Comparison of ENCODE assay signal across 8 cellular contexts in genomic region chr6:116280161-116280959, GRCh38. TPM values are rescaled to one million over a fixed set of nuclear protein-coding genes. Genes with fewer than 3 reads are reported as not detected.
A peak's percentile ranks its signal among the peaks of the same experiment; 100 is the strongest.
DNase-seq lines count a peak whose midpoint lies in the region; ATAC-seq and TF ChIP-seq lines count a peak whose summit lies in the region.

No MANE protein-coding gene starts in this region.

- peak overlapping the region; percentile 96 to 99 for H3K4me3 Mint-ChIP-seq in H9

- peak overlapping the region; percentile 40 for H2BK120ac ChIP-seq in H9 (ENCODE audit: low read depth, low read length, poor library complexity, severe bottlenecking)

- peak overlapping the region; percentile 80 for H3K18ac ChIP-seq in H9 (ENCODE audit: insufficient read length, low read depth, low read length)

- no peak for ATAC-seq in GM21528 (IDR thresholded peaks at IDR 0.05; ENCODE audit: low FRiP score, unreplicated experiment)

- no peaks in the 10 kb centered on the region; the same call in 1 of the 2 replicates for H3K27me3 Mint-ChIP-seq in H9 (ENCODE audit: low read depth)

- CTCF ChIA-PET in OCI-LY7 (lab: Charles Lee; ENCODE audit: unreplicated experiment) = no interaction called here

- H3K4me2 ChIP-seq in H9 (ENCODE audit: insufficient read depth, insufficient read length, low read length) (peak overlapping the region; percentile 87), OCI-LY7 (ENCODE audit: low read length) (peak overlapping the region; percentile 92)

- H3K9me3 Mint-ChIP-seq in H9 = no peaks in the 10 kb centered on the region

- DNase-seq in H9 (no peak), OCI-LY7 (ENCODE audit: low spot score) (peak; percentile 37), choroid plexus epithelial cell (ENCODE audit: low read depth) (peak; percentile 45), cerebellar nuclear complex (lab: John Stamatoyannopoulos, UW) (no peak), GM13976 (ENCODE audit: low spot score) (no peak)
- no peak for DNase-seq in effector CD4-positive, alpha-beta T cell

- no peak overlapping the region for H2BK15ac ChIP-seq in H9 (ENCODE audit: low read depth, low read length)

- intact Hi-C loops in OCI-LY7 (cut with micrococcal nuclease; ENCODE audit: unreplicated experiment) = loop anchor here (2.0 to 5.0 kb wide), 3 partner anchors 124 to 290 kb away; partner anchors contain the start of genes CALHM6 and RWDD1

- POLR2A ChIA-PET in OCI-LY7 (lab: Charles Lee) = interaction anchor here (0.7 to 3.4 kb wide), 12 partner anchors 8 to 292 kb away, joined by 3 to 16 read pairs (median 5); partner anchors contain the start of genes RWDD1 and TSPYL4

- H3K4me3 ChIP-seq in OCI-LY7 (ENCODE audit: low read depth, low read length, poor library complexity, severe bottlenecking) (peak overlapping the region; percentile 86), choroid plexus epithelial cell (ENCODE audit: low read depth, low read length) (peak overlapping the region; percentile 92), mucosa of stomach (ENCODE audit: low read length) (peak overlapping the region; percentile 77)

- H3K9me3 ChIP-seq in H9 (ENCODE audit: control insufficient read depth, low read depth, low read length) (no peaks in the 10 kb centered on the region), OCI-LY7 (ENCODE audit: low read length) (no peaks in the 10 kb centered on the region), mucosa of stomach (ENCODE audit: control insufficient read depth, low read length) (no peaks in the 10 kb centered on the region)

- H3K23ac ChIP-seq in H9 (ENCODE audit: insufficient read length, low read depth, low read length) = no peak overlapping the region

- peak overlapping the region; percentile 26 for H4K91ac ChIP-seq in H9 (ENCODE audit: insufficient read length, low read depth, low read length)

- H2BK12ac ChIP-seq in H9 (ENCODE audit: insufficient read length, low read depth, low read length) = no peak overlapping the region

- H3K9me2 ChIP-seq in OCI-LY7 (ENCODE audit: insufficient read depth, low read length) = no peaks in the 10 kb centered on the region

- H3K4me1 Mint-ChIP-seq in H9 = peaks cover 39 to 44% of the 10 kb centered on the region in 2 experiments

- no peak overlapping the region for H4K5ac ChIP-seq in H9 (ENCODE audit: insufficient read length, low read depth, low read length)

- no peak overlapping the region for H3K56ac ChIP-seq in H9 (ENCODE audit: insufficient read length, low read depth, low read length)

- no CpG with 5 or more reads among the region's 8 CpGs for WGBS in H9 (ENCODE audit: extremely low coverage, insufficient read length, low lambda C conversion rate)

- peaks cover 6 to 25% (median 23%) of the 10 kb centered on the region in 3 experiments; a peak in 6 of 7 replicates for H3K36me3 Mint-ChIP-seq in H9 (ENCODE audit: insufficient read depth in 1 of 3, low read depth in 3 of 3)

- TF ChIP-seq CTCF in H9 (conservative IDR thresholded peaks at IDR 0.05) (no peak), OCI-LY7 (conservative IDR thresholded peaks at IDR 0.05; ENCODE audit: low read length) (no peak), choroid plexus epithelial cell (conservative IDR thresholded peaks at IDR 0.05; ENCODE audit: low read depth, low read length) (no peak), GM13976 (IDR thresholded peaks at IDR 0.05; ENCODE audit: borderline replicate concordance, control extremely low read depth, extremely low read depth, insufficient read depth, missing control alignments) (no peak)

- H3K14ac ChIP-seq in H9 (ENCODE audit: insufficient read depth, low read length) = peak overlapping the region; percentile 79; the same call in 1 of the 2 replicates

- H4K20me1 ChIP-seq in H9 (ENCODE audit: control insufficient read depth, insufficient read depth, insufficient read length) (no peaks in the 10 kb centered on the region), OCI-LY7 (ENCODE audit: insufficient read depth, low read length) (peaks cover 32% of the 10 kb centered on the region)

- peaks cover 10% of the 10 kb centered on the region for H3K23me2 ChIP-seq in H9 (ENCODE audit: insufficient read length, low read depth, low read length, poor library complexity, severe bottlenecking)

- H3K4me1 ChIP-seq in H9 (ENCODE audit: insufficient read depth, low read length) (peaks cover 3% of the 10 kb centered on the region; the same call in 1 of the 2 replicates), OCI-LY7 (ENCODE audit: insufficient read depth, low read length, poor library complexity, severe bottlenecking) (peaks cover 64% of the 10 kb centered on the region), mucosa of stomach (ENCODE audit: control insufficient read depth, insufficient read depth, low read length) (peaks cover 20% of the 10 kb centered on the region)

- no peak overlapping the region; the same call in 1 of the 2 replicates for H3K4ac ChIP-seq in H9 (ENCODE audit: low read depth, low read length)

- no peaks in the 10 kb centered on the region for H3K27me3 ChIP-seq in H9 (ENCODE audit: insufficient read depth, low read length)
- no peaks in the 10 kb centered on the region for H3K27me3 ChIP-seq in mucosa of stomach (ENCODE audit: control insufficient read depth, insufficient read depth, low read length)

- H3K9ac ChIP-seq in H9 (ENCODE audit: extremely low read depth, insufficient read length, low read length) (peak overlapping the region; percentile 88), mucosa of stomach (ENCODE audit: low read length) (peak overlapping the region; percentile 96)

- H2AK5ac ChIP-seq in H9 (ENCODE audit: insufficient read length, low read length) = no peak overlapping the region

- H2BK20ac ChIP-seq in H9 (ENCODE audit: low read depth, low read length, poor library complexity, severe bottlenecking) = no peak overlapping the region

- TSS peak; percentile 75 for BruUV-seq in OCI-LY7 (replicated peaks; lab: Mats Ljungman, UMichigan)

- no peak overlapping the region for H4K8ac ChIP-seq in H9 (replicated peaks; ENCODE audit: insufficient read length, low read depth, low read length)

- H3K36me3 ChIP-seq in OCI-LY7 (ENCODE audit: insufficient read depth, low read length) (peaks cover 32% of the 10 kb centered on the region), mucosa of stomach (ENCODE audit: control insufficient read depth, insufficient read depth, low read length) (no peaks in the 10 kb centered on the region)

- no peak overlapping the region for H2BK5ac ChIP-seq in H9 (ENCODE audit: insufficient read length, low read length)

- H3K27ac ChIP-seq in H9 (ENCODE audit: insufficient read length, low read depth, low read length) = no peak overlapping the region
- H3K27ac ChIP-seq in OCI-LY7 (ENCODE audit: low read depth, low read length, poor library complexity, severe bottlenecking) = peak overlapping the region; percentile 78

- H2AFZ ChIP-seq in H9 (ENCODE audit: low read length) = no peak overlapping the region
- H2AFZ ChIP-seq in OCI-LY7 (ENCODE audit: low read length) = peak overlapping the region; percentile 76

- H3K79me2 ChIP-seq in H9 (ENCODE audit: insufficient read depth, low read length) = peaks cover 15% of the 10 kb centered on the region
- H3K79me2 ChIP-seq in OCI-LY7 (ENCODE audit: insufficient read depth, low read depth, low read length) = peaks cover 45% of the 10 kb centered on the region

- H3K79me1 ChIP-seq in H9 (ENCODE audit: insufficient read depth, low read depth, low read length, poor library complexity, severe bottlenecking) = peaks cover 6% of the 10 kb centered on the region

- no peak overlapping the region for H3T11ph ChIP-seq in H9 (ENCODE audit: low read length)

- H3K27ac Mint-ChIP-seq in H9 = peak overlapping the region; percentile 86 to 100 (median 99)

- in situ Hi-C loops in GM13976 (cut with MboI; ENCODE audit: low sequenced_read_pairs, unreplicated experiment) = loop anchor here (25.0 kb wide), 1 partner anchor 157 kb away; no protein-coding TSS in a partner anchor

RNA-seq across cellular contexts. Expression of gene TSPYL1, which starts 0.6 kb away (rescaled TPM):
- total RNA-seq in H9 (2021) (75.3 and 76.8 TPM in 2 replicates), OCI-LY7 (2022) (50.3 and 55.3 TPM in 2 replicates)
- 32.8 and 33.3 TPM in 2 replicates for total RNA-seq in OCI-LY7 (2014; rRNA removed; shearing (Covaris generic))

RNA-seq across cellular contexts. Expression of gene TSPYL4, which starts 26.5 kb away (rescaled TPM):
- total RNA-seq in H9 (2021) (18.9 and 19.0 TPM in 2 replicates), OCI-LY7 (2022) (16.2 and 17.6 TPM in 2 replicates)
- total RNA-seq in OCI-LY7 (2014; rRNA removed; shearing (Covaris generic)) = 12.6 and 14.8 TPM in 2 replicates

Comparison
In these comparisons a context has a peak if more than half of its experiments do, and no peak if none do; other contexts are left out.
1. DNase-seq: peak in OCI-LY7 (single experiment) and choroid plexus epithelial cell (single experiment); none in H9 (single experiment), effector CD4-positive, alpha-beta T cell (single experiment), cerebellar nuclear complex (0 of 2) and GM13976 (single experiment).
2. Peak in every context shown above with its lines, with median percentiles within 50 percentile points of each other: H3K4me3 ChIP-seq.